10 cellular contexts compared by ENCODE assay signal in genomic region chr21:30340714-30341573, GRCh38. TPM values are rescaled to one million over a fixed set of nuclear protein-coding genes. Genes with fewer than 3 reads are reported as not detected.
DNase-seq lines count a peak whose midpoint lies in the region; ATAC-seq and TF ChIP-seq lines count a peak whose summit lies in the region.
"Had no signal": no experiment of that assay in that cellular context is flagged by ENCODE, and none has a peak within 500 bp of the region (broad histone marks: within the 10 kb centered on the region; RNA-seq: fewer than 3 reads in every experiment).

No MANE protein-coding gene starts in this region.

- DNase-seq in DMS114 treated with DMSO at 0.1 percent for 48 hours (lab: John Stamatoyannopoulos, UW; ENCODE audit: unreplicated experiment): peak; percentile 1
- DNase-seq in HEK293T (ENCODE audit: extremely low spot score): peak; percentile 56
- peak; percentile 2 for DNase-seq in Panc1 (ENCODE audit: low read depth, low spot score)
- DNase-seq in coronary artery (ENCODE audit: low spot score): no peak
- no peak for DNase-seq in mesothelial cell of epicardium (ENCODE audit: low spot score in 2 of 2, unreplicated experiment in 2 of 2)
- no peak for DNase-seq in activated CD8-positive, alpha-beta memory T cell treated with anti-CD3 and anti-CD28 coated beads, Interleukin-2, amount 50 U/mL, for 4 hours

- no peak for ATAC-seq in Panc1
- ATAC-seq in HG03565 (IDR thresholded peaks at IDR 0.05; ENCODE audit: unreplicated experiment): no peak
- no peak for ATAC-seq in stimulated activated memory B cell treated with anti-CD40 and anti-IgM and Interleukin-4, amounts not matched to agents 10 μg/mL and 1 μg/mL and 100 μg/mL, for 72 hours

- in situ Hi-C loops in Panc1 (cut with HindIII; ENCODE audit: low pct_unique_long_range_greater_than_20kb, low sequenced_read_pairs): no loop called here

- BruUV-seq in Panc1 (replicated peaks; lab: Mats Ljungman, UMichigan): no TSS peak

- POLR2A ChIA-PET in HEK293T (lab: Yijun Ruan, JAX) (no interaction called here), Panc1 (lab: Charles Lee) (no interaction called here)

- peaks cover 3% of the 10 kb centered on the region for H3K4me1 Mint-ChIP-seq in mesothelial cell of epicardium
- H3K4me1 Mint-ChIP-seq in stimulated activated memory B cell treated with anti-CD40 and anti-IgM and Interleukin-4, amounts not matched to agents 10 μg/mL and 1 μg/mL and 100 μg/mL, for 72 hours: no peaks in the 10 kb centered on the region

- no peak overlapping the region for H3K4me3 ChIP-seq in Panc1 (ENCODE audit: low read depth in 2 of 2, low read length in 2 of 2)
- no peak overlapping the region for H3K4me3 ChIP-seq in coronary artery

- CTCF ChIA-PET in HEK293T (lab: Yijun Ruan, JAX) (interaction anchor here (0.6 to 1.6 kb wide), 2 partner anchors 26 to 68 kb away, joined by 3 to 4 read pairs; no protein-coding TSS in a partner anchor), Panc1 (lab: Charles Lee) (interaction anchor here (0.6 kb wide), 1 partner anchor 745 kb away, joined by 12 read pairs; no protein-coding TSS in a partner anchor)

- TF ChIP-seq CTCF in Panc1 (IDR thresholded peaks at IDR 0.05): peak; percentile 61; the same call in 1 of the 2 replicates
- peak; percentile 44 for TF ChIP-seq CTCF in coronary artery (IDR thresholded peaks at IDR 0.05)
- TF ChIP-seq CTCF in mesothelial cell of epicardium (IDR thresholded peaks at IDR 0.05; ENCODE audit: unreplicated experiment): peak; percentile 92

- H3K27me3 Mint-ChIP-seq in mesothelial cell of epicardium (ENCODE audit: low read depth): peaks cover 3% of the 10 kb centered on the region
- no peaks in the 10 kb centered on the region for H3K27me3 Mint-ChIP-seq in stimulated activated memory B cell treated with anti-CD40 and anti-IgM and Interleukin-4, amounts not matched to agents 10 μg/mL and 1 μg/mL and 100 μg/mL, for 72 hours

- H3K27ac Mint-ChIP-seq in mesothelial cell of epicardium: no peak overlapping the region
- H3K27ac Mint-ChIP-seq in stimulated activated memory B cell treated with anti-CD40 and anti-IgM and Interleukin-4, amounts not matched to agents 10 μg/mL and 1 μg/mL and 100 μg/mL, for 72 hours: no peak overlapping the region
- H3K27ac Mint-ChIP-seq: T-helper 1 cell treated with Interleukin-12 subunit alpha and Interleukin-12 subunit beta and Interleukin-4 antibody, amounts not matched to agents 30 μg/mL and 1 μg/mL, for 36 hours had no signal

- no peaks in the 10 kb centered on the region for H3K36me3 ChIP-seq in Panc1 (ENCODE audit: control insufficient read depth, insufficient read depth, low read length)
- H3K36me3 ChIP-seq: neutrophil had no signal

- no peaks in the 10 kb centered on the region for H3K27me3 ChIP-seq in Panc1 (ENCODE audit: control insufficient read depth, insufficient read depth, low read length)
- H3K27me3 ChIP-seq: neutrophil had no signal

- intact Hi-C loops in Panc1 (cut with micrococcal nuclease; ENCODE audit: unreplicated experiment): no loop called here

- H3K27ac ChIP-seq in Panc1 (ENCODE audit: low read length) (no peak overlapping the region), coronary artery (no peak overlapping the region)
- H3K27ac ChIP-seq: neutrophil had no signal

- no peaks in the 10 kb centered on the region for H3K36me3 Mint-ChIP-seq in mesothelial cell of epicardium
- no peaks in the 10 kb centered on the region for H3K36me3 Mint-ChIP-seq in stimulated activated memory B cell treated with anti-CD40 and anti-IgM and Interleukin-4, amounts not matched to agents 10 μg/mL and 1 μg/mL and 100 μg/mL, for 72 hours

- no peaks in the 10 kb centered on the region for H3K9me3 ChIP-seq in Panc1 (ENCODE audit: control insufficient read depth, insufficient read depth, low read depth, low read length)
- H3K9me3 ChIP-seq: neutrophil had no signal

- no peak overlapping the region for H3K4me3 Mint-ChIP-seq in mesothelial cell of epicardium
- H3K4me3 Mint-ChIP-seq in stimulated activated memory B cell treated with anti-CD40 and anti-IgM and Interleukin-4, amounts not matched to agents 10 μg/mL and 1 μg/mL and 100 μg/mL, for 72 hours: no peak overlapping the region
- H3K4me3 Mint-ChIP-seq: T-helper 1 cell treated with Interleukin-12 subunit alpha and Interleukin-12 subunit beta and Interleukin-4 antibody, amounts not matched to agents 30 μg/mL and 1 μg/mL, for 36 hours had no signal

- no peaks in the 10 kb centered on the region for H3K4me1 ChIP-seq in Panc1 (ENCODE audit: control insufficient read depth, insufficient read depth, low read length)

- H3K9me3 Mint-ChIP-seq in mesothelial cell of epicardium: peaks cover 12% of the 10 kb centered on the region
- H3K9me3 Mint-ChIP-seq in stimulated activated memory B cell treated with anti-CD40 and anti-IgM and Interleukin-4, amounts not matched to agents 10 μg/mL and 1 μg/mL and 100 μg/mL, for 72 hours: no peaks in the 10 kb centered on the region
- H3K9me3 Mint-ChIP-seq: T-helper 1 cell treated with Interleukin-12 subunit alpha and Interleukin-12 subunit beta and Interleukin-4 antibody, amounts not matched to agents 30 μg/mL and 1 μg/mL, for 36 hours had no signal

TF ChIP-seq in HEK293T, 16 proteins besides CTCF, POLR2A, EP300 and RAD21:
- TF ChIP-seq LEF1 (IDR thresholded peaks at IDR 0.05; ENCODE audit: borderline replicate concordance): no peak
- no peak for TF ChIP-seq CTBP1 (IDR thresholded peaks at IDR 0.05; ENCODE audit: borderline replicate concordance)
- TF ChIP-seq L3MBTL2 (conservative IDR thresholded peaks at IDR 0.05): no peak
- TF ChIP-seq FOXA1 (IDR thresholded peaks at IDR 0.05): no peak
- no peak for TF ChIP-seq SP1 (IDR thresholded peaks at IDR 0.05)
- no peak for TF ChIP-seq HDGF (IDR thresholded peaks at IDR 0.05; ENCODE audit: borderline replicate concordance)
- TF ChIP-seq FOXM1 (IDR thresholded peaks at IDR 0.05; ENCODE audit: borderline replicate concordance): no peak
- TF ChIP-seq SUZ12 (IDR thresholded peaks at IDR 0.05): no peak
- no peak for TF ChIP-seq ELF4 (IDR thresholded peaks at IDR 0.05)
- TF ChIP-seq BHLHE40 (IDR thresholded peaks at IDR 0.05; ENCODE audit: borderline replicate concordance): no peak
- TF ChIP-seq TARDBP (IDR thresholded peaks at IDR 0.05): no peak
- no peak for TF ChIP-seq PKNOX1 (IDR thresholded peaks at IDR 0.05)
- TF ChIP-seq FOXK2 (IDR thresholded peaks at IDR 0.05): no peak
- TF ChIP-seq ARNT (IDR thresholded peaks at IDR 0.05): no peak
- no peak for TF ChIP-seq NFRKB (IDR thresholded peaks at IDR 0.05)
- TF ChIP-seq ZNF384 (IDR thresholded peaks at IDR 0.05): no peak
TF ChIP-seq in HEK293T: peak in this region for 0.

RNA-seq across cellular contexts. Expression of gene KRTAP27-1, which starts 3.5 kb away (rescaled TPM):
- total RNA-seq in Panc1 (2021; ENCODE audit: unreplicated experiment) (not detected), mesothelial cell of epicardium (not detected in 3 replicates)
- polyA plus RNA-seq in Panc1 (2012; ENCODE audit: insufficient read length): not detected

RNA-seq across cellular contexts. Expression of gene KRTAP23-1, which starts 7.5 kb away (rescaled TPM):
- total RNA-seq in Panc1 (2021; ENCODE audit: unreplicated experiment) (not detected), mesothelial cell of epicardium (not detected in 3 replicates)
- polyA plus RNA-seq in Panc1 (2012; ENCODE audit: insufficient read length): not detected

RNA-seq across cellular contexts. Expression of gene KRTAP26-1, which starts 20.8 kb away (rescaled TPM):
- total RNA-seq in Panc1 (2021; ENCODE audit: unreplicated experiment) (not detected), mesothelial cell of epicardium (not detected in 3 replicates)
- not detected for polyA plus RNA-seq in Panc1 (2012; ENCODE audit: insufficient read length)

RNA-seq across cellular contexts. Expression of gene KRTAP13-2, which starts 31.1 kb away (rescaled TPM):
- total RNA-seq in Panc1 (2021; ENCODE audit: unreplicated experiment) (not detected), mesothelial cell of epicardium (not detected in 3 replicates)
- not detected for polyA plus RNA-seq in Panc1 (2012; ENCODE audit: insufficient read length)

RNA-seq across cellular contexts. Expression of gene KRTAP25-1, which starts 51.6 kb away (rescaled TPM):
- total RNA-seq in Panc1 (2021; ENCODE audit: unreplicated experiment): not detected
- polyA plus RNA-seq in Panc1 (2012; ENCODE audit: insufficient read length): not detected
- not detected in 3 replicates for total RNA-seq in mesothelial cell of epicardium

Comparison
In these comparisons a context has a peak if more than half of its experiments do, and no peak if none do; other contexts are left out.
1. DNase-seq: peak in DMS114 treated with DMSO at 0.1 percent for 48 hours (single experiment), HEK293T (single experiment) and Panc1 (single experiment); none in coronary artery (single experiment), mesothelial cell of epicardium (0 of 2) and activated CD8-positive, alpha-beta memory T cell treated with anti-CD3 and anti-CD28 coated beads, Interleukin-2, amount 50 U/mL, for 4 hours (single experiment).
2. Peak in every context shown above with its lines, with median percentiles within 50 percentile points of each other: CTCF ChIP-seq.